Comparison of ENCODE assay signal across 20 cellular contexts in genomic region chr1:179762241-179762640, GRCh38. TPM values are rescaled to one million over a fixed set of nuclear protein-coding genes. Genes with fewer than 3 reads are reported as not detected.
DNase-seq lines count a peak whose midpoint lies in the region; ATAC-seq and TF ChIP-seq lines count a peak whose summit lies in the region.
"Had no signal": no experiment of that assay in that cellular context is flagged by ENCODE, and none has a peak within 500 bp of the region (broad histone marks: within the 10 kb centered on the region; RNA-seq: fewer than 3 reads in every experiment).

No MANE protein-coding gene starts in this region.

- no peaks in the 10 kb centered on the region for H3K36me3 ChIP-seq in GM23338 (ENCODE audit: insufficient read depth)
- H3K36me3 ChIP-seq: BLaER1 treated with 17β-estradiol and CSF1 and Interleukin-3, amounts not matched to agents 10 nM and 100 nM had no signal

- no peaks in the 10 kb centered on the region for H3K4me1 Mint-ChIP-seq in GM23338
- H3K4me1 Mint-ChIP-seq in nephron progenitor cell: peaks cover 32% of the 10 kb centered on the region
- H3K4me1 Mint-ChIP-seq in activated T-helper 1 cell treated with anti-CD3 and anti-CD28 coated beads, Interleukin-12 subunit alpha, Interleukin-12 subunit beta, Interleukin-2, Interleukin-4 antibody, amounts not matched to agents 30 ng/mL and 10 ng/mL and 1 ng/mL, durations not matched to agents 14 hours and 24 hours and 36 hours (ENCODE audit: low read depth): no peaks in the 10 kb centered on the region
- H3K4me1 Mint-ChIP-seq: CD14-positive monocyte; CD8-positive, alpha-beta memory T cell had no signal

- no peak for TF ChIP-seq CTCF in GM23338 (conservative IDR thresholded peaks at IDR 0.05; ENCODE audit: low read depth in 2 of 2)
- no peak for TF ChIP-seq CTCF in nephron progenitor cell (IDR thresholded peaks at IDR 0.05)

- peaks cover 3% of the 10 kb centered on the region; the same call in 1 of the 3 replicates for H3K36me3 Mint-ChIP-seq in GM23338 (ENCODE audit: low read depth)
- no peaks in the 10 kb centered on the region for H3K36me3 Mint-ChIP-seq in nephron progenitor cell (ENCODE audit: low read depth)
- H3K36me3 Mint-ChIP-seq in activated T-helper 1 cell treated with anti-CD3 and anti-CD28 coated beads, Interleukin-12 subunit alpha, Interleukin-12 subunit beta, Interleukin-2, Interleukin-4 antibody, amounts not matched to agents 30 ng/mL and 10 ng/mL and 1 ng/mL, durations not matched to agents 14 hours and 24 hours and 36 hours (ENCODE audit: low read depth): no peaks in the 10 kb centered on the region
- H3K36me3 Mint-ChIP-seq: CD14-positive monocyte; CD8-positive, alpha-beta memory T cell had no signal

- H3K27me3 Mint-ChIP-seq in GM23338 (ENCODE audit: insufficient read depth, low read depth, poor library complexity) (peaks cover 7% of the 10 kb centered on the region), nephron progenitor cell (ENCODE audit: low read depth, poor library complexity) (peaks cover 22% of the 10 kb centered on the region)
- peaks cover 8% of the 10 kb centered on the region for H3K27me3 Mint-ChIP-seq in activated T-helper 1 cell treated with anti-CD3 and anti-CD28 coated beads, Interleukin-12 subunit alpha, Interleukin-12 subunit beta, Interleukin-2, Interleukin-4 antibody, amounts not matched to agents 30 ng/mL and 10 ng/mL and 1 ng/mL, durations not matched to agents 14 hours and 24 hours and 36 hours (ENCODE audit: insufficient read depth)

- H3K4me2 ChIP-seq in GM23338: no peak overlapping the region
- H3K4me2 ChIP-seq: A549; BLaER1 treated with 17β-estradiol and CSF1 and Interleukin-3, amounts not matched to agents 10 nM and 100 nM had no signal

- no peak overlapping the region for H3K4me3 ChIP-seq in GM23338
- H3K4me3 ChIP-seq: A549; BLaER1 treated with 17β-estradiol and CSF1 and Interleukin-3, amounts not matched to agents 10 nM and 100 nM had no signal

- DNase-seq in GM23338 (ENCODE audit: low spot score): no peak
- peak; percentile 23 for DNase-seq in cerebellum (ENCODE audit: low spot score)
- no peak for DNase-seq in nephron progenitor cell
- no peak for DNase-seq in activated T-helper 1 cell treated with anti-CD3 and anti-CD28 coated beads, Interleukin-12 subunit alpha, Interleukin-12 subunit beta, Interleukin-2, Interleukin-4 antibody, amounts not matched to agents 30 ng/mL and 10 ng/mL and 1 ng/mL, durations not matched to agents 14 hours and 24 hours and 36 hours (ENCODE audit: low spot score)
- DNase-seq: 8988T; ACHN; AML-193; BE2C; CD4-positive, alpha-beta T cell; CD8-positive, alpha-beta memory T cell; DMS53; DMS79 treated with DMSO at 0.1 percent for 48 hours; H7; HCEC 1CT had no signal

- no peaks in the 10 kb centered on the region for H3K27me3 ChIP-seq in GM23338 (ENCODE audit: insufficient read depth)
- H3K27me3 ChIP-seq: BE2C; BLaER1 treated with 17β-estradiol and CSF1 and Interleukin-3, amounts not matched to agents 10 nM and 100 nM had no signal

- H3K9me3 Mint-ChIP-seq in GM23338 (peaks cover 14% of the 10 kb centered on the region; the same call in 2 of the 3 replicates), nephron progenitor cell (peaks cover 8% of the 10 kb centered on the region)
- H3K9me3 Mint-ChIP-seq in activated T-helper 1 cell treated with anti-CD3 and anti-CD28 coated beads, Interleukin-12 subunit alpha, Interleukin-12 subunit beta, Interleukin-2, Interleukin-4 antibody, amounts not matched to agents 30 ng/mL and 10 ng/mL and 1 ng/mL, durations not matched to agents 14 hours and 24 hours and 36 hours: no peaks in the 10 kb centered on the region
- H3K9me3 Mint-ChIP-seq: CD4-positive, alpha-beta T cell; CD8-positive, alpha-beta memory T cell had no signal

- H2AFZ ChIP-seq in GM23338: 0 out of 2 replicates have a peak overlapping the region, but pooled peaks have one; percentile 1

- no peak overlapping the region for H3K27ac ChIP-seq in GM23338 (ENCODE audit: low read depth)
- H3K27ac ChIP-seq: A549; BLaER1 treated with 17β-estradiol and CSF1 and Interleukin-3, amounts not matched to agents 10 nM and 100 nM had no signal

- H3K4me3 Mint-ChIP-seq in GM23338 (no peak overlapping the region), nephron progenitor cell (no peak overlapping the region)
- no peak overlapping the region for H3K4me3 Mint-ChIP-seq in activated T-helper 1 cell treated with anti-CD3 and anti-CD28 coated beads, Interleukin-12 subunit alpha, Interleukin-12 subunit beta, Interleukin-2, Interleukin-4 antibody, amounts not matched to agents 30 ng/mL and 10 ng/mL and 1 ng/mL, durations not matched to agents 14 hours and 24 hours and 36 hours
- H3K4me3 Mint-ChIP-seq: CD4-positive, alpha-beta T cell; CD8-positive, alpha-beta memory T cell had no signal

- no peaks in the 10 kb centered on the region for H4K20me1 ChIP-seq in GM23338 (replicated peaks; ENCODE audit: insufficient read depth)
- H4K20me1 ChIP-seq: BLaER1 treated with 17β-estradiol and CSF1 and Interleukin-3, amounts not matched to agents 10 nM and 100 nM had no signal

- ATAC-seq in GM23338 (no peak), HG03342 (IDR thresholded peaks at IDR 0.05; ENCODE audit: unreplicated experiment) (no peak), HG03432 (IDR thresholded peaks at IDR 0.05; ENCODE audit: unreplicated experiment) (no peak)
- ATAC-seq: A549 had no signal

- H3K4me1 ChIP-seq in GM23338 (ENCODE audit: insufficient read depth): no peaks in the 10 kb centered on the region
- H3K4me1 ChIP-seq: A549; BLaER1 treated with 17β-estradiol and CSF1 and Interleukin-3, amounts not matched to agents 10 nM and 100 nM had no signal

- H3K79me2 ChIP-seq in GM23338 (replicated peaks; ENCODE audit: insufficient read depth): no peaks in the 10 kb centered on the region

- H3K9me2 ChIP-seq in GM23338 (ENCODE audit: insufficient read depth): no peaks in the 10 kb centered on the region

- no peaks in the 10 kb centered on the region for H3F3A ChIP-seq in GM23338 (replicated peaks; ENCODE audit: low read depth)

- intact Hi-C loops in activated T-helper 1 cell treated with anti-CD3 and anti-CD28 coated beads, Interleukin-12 subunit alpha, Interleukin-12 subunit beta, Interleukin-2, Interleukin-4 antibody, amounts not matched to agents 30 ng/mL and 10 ng/mL and 1 ng/mL, durations not matched to agents 14 hours and 24 hours and 36 hours (cut with micrococcal nuclease): no loop called here

- H3K27ac Mint-ChIP-seq in GM23338 (no peak overlapping the region), nephron progenitor cell (peak overlapping the region; percentile 49)
- H3K27ac Mint-ChIP-seq in activated T-helper 1 cell treated with anti-CD3 and anti-CD28 coated beads, Interleukin-12 subunit alpha, Interleukin-12 subunit beta, Interleukin-2, Interleukin-4 antibody, amounts not matched to agents 30 ng/mL and 10 ng/mL and 1 ng/mL, durations not matched to agents 14 hours and 24 hours and 36 hours: no peak overlapping the region
- H3K27ac Mint-ChIP-seq: CD14-positive monocyte; CD4-positive, alpha-beta T cell; CD8-positive, alpha-beta memory T cell had no signal

TF ChIP-seq in GM23338, 12 proteins besides CTCF, POLR2A, EP300 and RAD21 (continues in another document):
- TF ChIP-seq CREB1 (CRISPR knock-in tag; IDR thresholded peaks at IDR 0.05; ENCODE audit: low read depth): no peak
- TF ChIP-seq JUNB (IDR thresholded peaks at IDR 0.05; ENCODE audit: unreplicated experiment): no peak
- no peak for TF ChIP-seq ZNF331 (CRISPR knock-in tag; IDR thresholded peaks at IDR 0.05; ENCODE audit: low read depth)
- no peak for TF ChIP-seq ETS1 (IDR thresholded peaks at IDR 0.05)
- TF ChIP-seq STAT1 (IDR thresholded peaks at IDR 0.05; ENCODE audit: unreplicated experiment): no peak
- no peak for TF ChIP-seq POLR2AphosphoS5 (IDR thresholded peaks at IDR 0.05; ENCODE audit: low read depth)
- no peak for TF ChIP-seq EZH2phosphoT487 (IDR thresholded peaks at IDR 0.05; ENCODE audit: unreplicated experiment)
- TF ChIP-seq ZNF114 (CRISPR knock-in tag; IDR thresholded peaks at IDR 0.05): no peak

RNA-seq across cellular contexts. Expression of gene FAM163A, which starts 19.1 kb away (rescaled TPM):
- 0.08 TPM in 1 of 2 replicates, not detected in the other for total RNA-seq in GM23338 (2014; rRNA removed; shearing (Covaris generic))
- polyA plus RNA-seq in GM23338 (2016; fragmentation: Nextera tagmentation; extraction: Ambion mirVana): not detected in 2 replicates
- total RNA-seq in cerebellum: 0.36 TPM
- not detected in 2 replicates for total RNA-seq in activated T-helper 1 cell treated with anti-CD3 and anti-CD28 coated beads, Interleukin-12 subunit alpha, Interleukin-12 subunit beta, Interleukin-2, Interleukin-4 antibody, amounts not matched to agents 30 ng/mL and 10 ng/mL and 1 ng/mL, durations not matched to agents 14 hours and 24 hours and 36 hours
- total RNA-seq: CD8-positive, alpha-beta memory T cell; Daoy had no signal
- polyA plus RNA-seq: A549; CD14-positive monocyte; CD8-positive, alpha-beta memory T cell had no signal
